ENCODE assay signal across 1 cellular context in genomic region chr1:17696417-17697301, GRCh38.
TF ChIP-seq lines count a peak whose summit lies in the region.

No MANE protein-coding gene starts in this region.

TF ChIP-seq in GM23338, 12 proteins besides CTCF, POLR2A, EP300 and RAD21 (continued from another document):
- TF ChIP-seq ZNF462 (CRISPR knock-in tag; IDR thresholded peaks at IDR 0.05), result no peak
- TF ChIP-seq ZNF114 (CRISPR knock-in tag; IDR thresholded peaks at IDR 0.05), result no peak
- TF ChIP-seq JUNB (IDR thresholded peaks at IDR 0.05; ENCODE audit: unreplicated experiment), result no peak
- no peak for TF ChIP-seq CREB1 (CRISPR knock-in tag; IDR thresholded peaks at IDR 0.05; ENCODE audit: low read depth)
- TF ChIP-seq STAT1 (IDR thresholded peaks at IDR 0.05; ENCODE audit: unreplicated experiment), result no peak
- TF ChIP-seq, protein P1, sequence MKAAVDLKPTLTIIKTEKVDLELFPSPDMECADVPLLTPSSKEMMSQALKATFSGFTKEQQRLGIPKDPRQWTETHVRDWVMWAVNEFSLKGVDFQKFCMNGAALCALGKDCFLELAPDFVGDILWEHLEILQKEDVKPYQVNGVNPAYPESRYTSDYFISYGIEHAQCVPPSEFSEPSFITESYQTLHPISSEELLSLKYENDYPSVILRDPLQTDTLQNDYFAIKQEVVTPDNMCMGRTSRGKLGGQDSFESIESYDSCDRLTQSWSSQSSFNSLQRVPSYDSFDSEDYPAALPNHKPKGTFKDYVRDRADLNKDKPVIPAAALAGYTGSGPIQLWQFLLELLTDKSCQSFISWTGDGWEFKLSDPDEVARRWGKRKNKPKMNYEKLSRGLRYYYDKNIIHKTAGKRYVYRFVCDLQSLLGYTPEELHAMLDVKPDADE (IDR thresholded peaks at IDR 0.05), result no peak
TF ChIP-seq in GM23338: peak in this region for 0.
